In the genomic region with DNA sequence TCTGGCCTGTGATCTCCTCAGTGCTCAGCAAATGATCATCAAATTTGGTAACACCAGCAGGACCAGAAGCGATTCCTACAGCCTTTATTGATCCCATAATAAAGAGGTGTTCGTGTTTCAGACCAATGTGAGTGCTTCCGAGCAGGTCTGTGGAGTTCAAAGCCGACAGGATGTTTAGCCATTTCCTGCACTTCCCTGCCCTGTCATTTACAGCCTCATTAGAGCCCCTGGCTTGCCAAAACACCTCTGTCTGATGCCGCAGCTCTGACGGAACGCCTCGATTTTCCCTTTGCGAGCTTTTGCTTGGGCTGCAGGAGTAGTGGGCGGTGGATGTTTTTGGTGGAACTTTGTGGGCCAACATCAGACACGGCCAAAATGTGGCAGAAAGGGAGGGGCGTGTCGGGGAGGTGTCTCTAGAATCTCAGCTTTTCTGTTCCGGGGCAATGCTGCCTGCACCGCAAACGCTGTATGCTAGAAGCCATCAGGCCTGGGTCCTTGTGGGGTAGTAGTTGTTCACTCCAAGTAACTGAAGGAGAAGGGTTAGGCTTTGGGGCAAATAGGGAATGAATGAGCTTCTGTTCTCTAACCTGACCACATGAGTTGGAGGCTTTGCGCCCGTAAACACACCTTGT, we compare ENCODE assay signal across 30 cellular contexts. TPM values are rescaled to one million over a fixed set of nuclear protein-coding genes. Genes with fewer than 3 reads are reported as not detected.
"Had no signal": no experiment of that assay in that cellular context is flagged by ENCODE, and none has a peak within 500 bp of the region (broad histone marks: within the 10 kb centered on the region; RNA-seq: fewer than 3 reads in every experiment).

No MANE protein-coding gene starts in this region.

- H3K36me3 ChIP-seq: heart left ventricle, left lung, pancreas, sigmoid colon, thyroid gland, upper lobe of left lung had no signal

- H3K27ac Mint-ChIP-seq: activated naive CD8-positive, alpha-beta T cell; immature natural killer cell; nephron progenitor cell; stimulated activated memory B cell treated with anti-CD40 and anti-IgM and Interleukin-4, amounts not matched to agents 10 μg/mL and 1 μg/mL and 100 μg/mL, for 72 hours; stimulated activated naive CD8-positive, alpha-beta T cell treated with anti-CD3 and anti-CD28 coated beads, Interleukin-15, amount 100 ng/mL, for 72 hours had no signal

- H3K9me3 ChIP-seq: heart left ventricle, left lung, pancreas, psoas muscle, sigmoid colon, thyroid gland, upper lobe of left lung had no signal

- H3K27me3 ChIP-seq: heart left ventricle, left lung, pancreas, sigmoid colon, thyroid gland, upper lobe of left lung had no signal

- ATAC-seq: left lung; pancreas; psoas muscle; stimulated activated memory B cell treated with anti-CD40 and anti-IgM and Interleukin-4, amounts not matched to agents 10 μg/mL and 1 μg/mL and 100 μg/mL, for 72 hours; stimulated activated naive CD8-positive, alpha-beta T cell treated with anti-CD3 and anti-CD28 coated beads, Interleukin-15, amount 100 ng/mL, for 72 hours had no signal

- H3K4me3 ChIP-seq: coronary artery, heart left ventricle, left lung, lung, pancreas, psoas muscle, sigmoid colon, thyroid gland, upper lobe of left lung had no signal

- DNase-seq: activated CD4-positive, alpha-beta T cell treated with anti-CD3 and anti-CD28 coated beads for 4 hours; activated CD4-positive, alpha-beta T cell treated with anti-CD3 and anti-CD28 coated beads, Interleukin-2, amount 50 U/mL, for 4 hours; activated CD8-positive, alpha-beta memory T cell treated with anti-CD3 and anti-CD28 coated beads for 24 hours; activated effector memory CD4-positive, alpha-beta T cell treated with Interleukin-2 at 50 U/mL for 16 hours; activated naive CD4-positive, alpha-beta T cell treated with Interleukin-2 at 50 U/mL for 16 hours; anterior cingulate cortex; cerebellar nuclear complex; foreskin fibroblast; hypothalamus; immature natural killer cell; nephron progenitor cell; pancreas; psoas muscle; sigmoid colon; small intestine; stimulated activated CD4-positive, alpha-beta T cell treated with anti-CD3 and anti-CD28 coated beads, Interleukin-1b, Interleukin-23, amount 100 ng/mL, for 48 hours; stimulated activated CD4-positive, alpha-beta T cell treated with anti-CD3 and anti-CD28 coated beads, Interleukin-4, amount 100 ng/mL, for 4 hours; stimulated activated CD8-positive, alpha-beta memory T cell treated with anti-CD3 and anti-CD28 coated beads, Interleukin-4, amount 100 ng/mL, for 48 hours; stimulated activated naive CD8-positive, alpha-beta T cell treated with anti-CD3 and anti-CD28 coated beads, Interleukin-15, amount 100 ng/mL, for 72 hours; substantia nigra; thyroid gland; upper lobe of left lung had no signal

- H3K9me3 Mint-ChIP-seq: nephron progenitor cell; stimulated activated memory B cell treated with anti-CD40 and anti-IgM and Interleukin-4, amounts not matched to agents 10 μg/mL and 1 μg/mL and 100 μg/mL, for 72 hours; stimulated activated naive CD8-positive, alpha-beta T cell treated with anti-CD3 and anti-CD28 coated beads, Interleukin-15, amount 100 ng/mL, for 72 hours had no signal

- H3K36me3 Mint-ChIP-seq: activated naive CD8-positive, alpha-beta T cell; immature natural killer cell; stimulated activated memory B cell treated with anti-CD40 and anti-IgM and Interleukin-4, amounts not matched to agents 10 μg/mL and 1 μg/mL and 100 μg/mL, for 72 hours had no signal

- H3K4me1 Mint-ChIP-seq: stimulated activated memory B cell treated with anti-CD40 and anti-IgM and Interleukin-4, amounts not matched to agents 10 μg/mL and 1 μg/mL and 100 μg/mL, for 72 hours had no signal

- H3K27ac ChIP-seq: coronary artery, left lung, pancreas, psoas muscle, sigmoid colon, thyroid gland, upper lobe of left lung, VCaP had no signal

- H3K4me3 Mint-ChIP-seq: activated naive CD8-positive, alpha-beta T cell; immature natural killer cell; nephron progenitor cell; stimulated activated memory B cell treated with anti-CD40 and anti-IgM and Interleukin-4, amounts not matched to agents 10 μg/mL and 1 μg/mL and 100 μg/mL, for 72 hours; stimulated activated naive CD8-positive, alpha-beta T cell treated with anti-CD3 and anti-CD28 coated beads, Interleukin-15, amount 100 ng/mL, for 72 hours had no signal

- H3K27me3 Mint-ChIP-seq: activated naive CD8-positive, alpha-beta T cell; stimulated activated naive CD8-positive, alpha-beta T cell treated with anti-CD3 and anti-CD28 coated beads, Interleukin-15, amount 100 ng/mL, for 72 hours had no signal

RNA-seq across cellular contexts. Expression of gene INHBB, which starts 26.1 kb away (rescaled TPM):
- total RNA-seq: T-helper 1 cell treated with Interleukin-12 subunit alpha and Interleukin-12 subunit beta and Interleukin-4 antibody, amounts not matched to agents 30 ng/mL and 1 ng/mL, for 36 hours had no signal
- polyA plus RNA-seq: immature natural killer cell had no signal
